8 cellular contexts compared by ENCODE assay signal in the genomic region with DNA sequence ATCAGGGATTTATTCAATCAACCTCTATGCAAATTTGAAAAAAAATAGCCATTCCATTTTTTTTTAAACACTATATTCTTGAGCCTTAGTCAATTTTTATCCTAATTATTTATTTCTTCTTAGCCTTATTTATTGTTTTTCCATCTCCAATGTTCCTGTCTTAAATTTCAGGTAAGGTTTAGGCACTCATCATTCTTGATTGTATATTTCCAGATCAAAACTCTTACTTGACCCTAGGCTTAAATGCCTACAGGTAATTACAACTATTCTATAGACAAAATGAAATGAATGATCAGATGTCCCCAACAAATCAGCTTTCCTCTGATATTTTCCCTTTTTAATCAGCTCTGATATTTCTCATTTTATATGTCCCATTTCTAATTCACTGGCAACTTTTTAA.
"Had no signal": no experiment of that assay in that cellular context is flagged by ENCODE, and none has a peak within 500 bp of the region (broad histone marks: within the 10 kb centered on the region; RNA-seq: fewer than 3 reads in every experiment).

No MANE protein-coding gene starts in this region.

- DNase-seq: GM23248, GOT3, H7, H9, HCEC 1CT, HFFc6 had no signal

- H3K4me1 ChIP-seq: HAP-1 had no signal

- ATAC-seq: HCT116 had no signal

- H2AFZ ChIP-seq: GM23248 had no signal

- H3K36me3 ChIP-seq: HAP-1 had no signal

- H3K4me3 ChIP-seq: GM23248, HAP-1 had no signal

- H3K27ac Mint-ChIP-seq: HFFc6 had no signal

- H3K27ac ChIP-seq: GM23248 had no signal

- H3K4me3 Mint-ChIP-seq: H9, HFFc6 had no signal
